In the genomic region with DNA sequence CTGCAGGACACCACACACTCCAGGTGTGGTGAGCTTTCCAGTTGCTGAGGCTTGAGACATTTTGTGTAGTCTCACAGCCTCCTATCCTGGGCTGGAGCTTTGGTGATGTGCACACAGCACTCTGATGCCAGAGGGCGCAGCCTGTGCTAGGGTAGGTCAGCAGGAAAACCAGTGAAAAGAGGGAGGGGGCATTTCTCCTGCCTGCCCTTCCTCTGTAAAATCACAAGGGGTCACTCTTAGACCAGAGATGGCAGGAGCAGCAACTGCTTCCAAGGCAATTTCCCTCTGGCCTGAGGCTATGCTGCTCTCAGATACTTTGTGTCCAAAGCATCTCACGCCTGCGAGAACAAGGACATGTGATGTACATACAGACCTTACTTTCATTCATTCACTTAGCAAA, we compare ENCODE assay signal across 9 cellular contexts. TPM values are rescaled to one million over a fixed set of nuclear protein-coding genes. Genes with fewer than 3 reads are reported as not detected.
DNase-seq lines count a peak whose midpoint lies in the region; ATAC-seq and TF ChIP-seq lines count a peak whose summit lies in the region.
"Had no signal": no experiment of that assay in that cellular context is flagged by ENCODE, and none has a peak within 500 bp of the region (broad histone marks: within the 10 kb centered on the region; RNA-seq: fewer than 3 reads in every experiment).

No MANE protein-coding gene starts in this region.

- TF ChIP-seq CTCF in nephron (IDR thresholded peaks at IDR 0.05; ENCODE audit: unreplicated experiment in 3 of 3) = peak; percentile 50 to 62 (median 51)

- POLR2A ChIA-PET in T-cell (lab: Charles Lee) = no interaction called here

- H3K27me3 Mint-ChIP-seq in T-cell (no peaks in the 10 kb centered on the region), nephron (ENCODE audit: low read depth) (no peaks in the 10 kb centered on the region)
- H3K27me3 Mint-ChIP-seq: dendritic cell treated with granulocyte-macrophage colony-stimulating factor and Interleukin-4, amounts not matched to agents 40 ng/mL and 50 ng/mL, for 4 days had no signal

- peaks cover 30% of the 10 kb centered on the region for H3K36me3 Mint-ChIP-seq in T-cell
- H3K36me3 Mint-ChIP-seq in nephron (ENCODE audit: low read depth) = peaks cover 15% of the 10 kb centered on the region

- peak; percentile 43 to 56 (median 52) for ATAC-seq in T-cell (replicated peaks in 1 of 4)
- ATAC-seq in GM19035 (IDR thresholded peaks at IDR 0.05; ENCODE audit: unreplicated experiment) = no peak
- ATAC-seq in GM19397 (IDR thresholded peaks at IDR 0.05; ENCODE audit: unreplicated experiment) = no peak

- no peaks in the 10 kb centered on the region for H3K9me3 Mint-ChIP-seq in T-cell
- H3K9me3 Mint-ChIP-seq in nephron = no peaks in the 10 kb centered on the region
- H3K9me3 Mint-ChIP-seq: dendritic cell treated with granulocyte-macrophage colony-stimulating factor and Interleukin-4, amounts not matched to agents 40 ng/mL and 50 ng/mL, for 4 days had no signal

- DNase-seq in activated T-cell treated with anti-CD3 and anti-CD28 coated beads for 24 hours (ENCODE audit: low read depth) (peak; percentile 2), activated T-cell treated with anti-CD3 and anti-CD28 coated beads for 4 hours (no peak), M059J (ENCODE audit: low read depth) (peak; percentile 42), T-cell (peak in 7 of 34 experiments; percentile 4 to 21 (median 9)), erythroblast (lab: John Stamatoyannopoulos, UW) (peak; percentile 66 to 74)

- H3K27ac Mint-ChIP-seq in T-cell (no peak overlapping the region), nephron (no peak overlapping the region)
- H3K27ac Mint-ChIP-seq: dendritic cell treated with granulocyte-macrophage colony-stimulating factor and Interleukin-4, amounts not matched to agents 40 ng/mL and 50 ng/mL, for 4 days had no signal

- TF ChIP-seq POLR2A in erythroblast (IDR thresholded peaks at IDR 0.05; ENCODE audit: low read length) = no peak

- CTCF ChIA-PET in T-cell (lab: Charles Lee) = interaction anchor here in 1 of 2 donors (1.2 kb wide), 1 partner anchor 223 kb away, joined by 3 read pairs; no protein-coding TSS in a partner anchor

- H3K4me1 Mint-ChIP-seq in T-cell (no peaks in the 10 kb centered on the region), nephron (peaks cover 4% of the 10 kb centered on the region)

- no peak overlapping the region for H3K4me3 Mint-ChIP-seq in T-cell
- no peak overlapping the region for H3K4me3 Mint-ChIP-seq in nephron
- H3K4me3 Mint-ChIP-seq: dendritic cell treated with granulocyte-macrophage colony-stimulating factor and Interleukin-4, amounts not matched to agents 40 ng/mL and 50 ng/mL, for 4 days had no signal

RNA-seq across cellular contexts. Expression of gene MUSTN1, which starts 16.5 kb away (rescaled TPM):
- 0.27 TPM in 1 of 2 replicates, not detected in the other for total RNA-seq in M059J (2014; rRNA removed; shearing (Covaris generic))
- 10 to 100 TPM in 1 of 5 donors, 1 to 10 TPM in 4; 1.6 to 10.2 (median 4.1) TPM for total RNA-seq in T-cell

RNA-seq across cellular contexts. Expression of gene ITIH4, which starts 20.9 kb away (rescaled TPM):
- 0.02 TPM in 1 of 2 replicates, not detected in the other for total RNA-seq in M059J (2014; rRNA removed; shearing (Covaris generic))
- 10 to 100 TPM; 37.2 to 63.3 (median 41.0) TPM for total RNA-seq in T-cell

RNA-seq across cellular contexts. Expression of gene STIMATE, which starts 46.0 kb away (rescaled TPM):
- total RNA-seq in M059J (2014; rRNA removed; shearing (Covaris generic)) = 3.6 and 15.5 TPM in 2 replicates
- 10 to 100 TPM; 37.3 to 61.8 (median 52.9) TPM for total RNA-seq in T-cell

RNA-seq across cellular contexts. Expression of gene ITIH3, which starts 56.8 kb away (rescaled TPM):
- total RNA-seq in M059J (2014; rRNA removed; shearing (Covaris generic)) = not detected in 2 replicates
- total RNA-seq in T-cell = under 1 TPM in 3 of 5 donors, not detected in 2; 0.23 to 0.88 (median 0.76) TPM

Comparison
In these comparisons a context has a peak if more than half of its experiments do, and no peak if none do; other contexts are left out.
1. ATAC-seq: peak in T-cell (4 of 4); none in GM19035 (single experiment) and GM19397 (single experiment).
2. RNA of gene ITIH4, which starts 20.9 kb away (total RNA-seq): 37.2 to 63.3 TPM in T-cell; 0.02 TPM in M059J; every median in the first group is over 10 times any median in the second.